In genomic region chr11:8080674-8081590, GRCh38 we compare ENCODE assay signal across 8 cellular contexts. TPM values are rescaled to one million over a fixed set of nuclear protein-coding genes. Genes with fewer than 3 reads are reported as not detected.
DNase-seq lines count a peak whose midpoint lies in the region; ATAC-seq and TF ChIP-seq lines count a peak whose summit lies in the region.

TUB (plus strand) TSS chr11:8081211; CDS start chr11:8081511, 300 bp downstream.

- under 1% methylated on average over 40 of the region's 104 CpGs for WGBS in SK-N-SH (ENCODE audit: low lambda C conversion rate)

- H4K20me1 ChIP-seq in SK-N-SH (ENCODE audit: insufficient read depth) = peaks cover 19% of the 10 kb centered on the region; the same call in 1 of the 2 replicates

- no peak for TF ChIP-seq CTCF in SK-N-SH (IDR thresholded peaks at IDR 0.05)

- CTCF ChIA-PET in SK-N-SH (lab: Yijun Ruan, JAX) = interaction anchor here (0.9 to 26.8 kb wide), 11 partner anchors 9 to 486 kb away, joined by 3 to 620 read pairs (median 7); no protein-coding TSS in a partner anchor
- CTCF ChIA-PET in naive thymus-derived CD4-positive, alpha-beta T cell (lab: Charles Lee) = no interaction called here

- peak within 1 kb of the TSS in 1 of 2 experiments; percentile 92; a peak in 2 of 4 replicates for H3K27ac ChIP-seq in SK-N-SH (ENCODE audit: low read depth in 2 of 2, low read length in 1 of 2)
- no peak within 1 kb of the TSS for H3K27ac ChIP-seq in naive thymus-derived CD4-positive, alpha-beta T cell (ENCODE audit: low read depth, low read length)

- peaks cover 0 to 6% (median 0%) of the 10 kb centered on the region in 11 donors for H3K9me3 Mint-ChIP-seq in naive thymus-derived CD4-positive, alpha-beta T cell

- TF ChIP-seq EP300 in SK-N-SH (IDR thresholded peaks at IDR 0.05; ENCODE audit: borderline replicate concordance in 1 of 2, low read depth in 1 of 2, low read length in 1 of 2) = no peak

- H3K27ac Mint-ChIP-seq in naive thymus-derived CD4-positive, alpha-beta T cell = no peak within 1 kb of the TSS

- H3K9me2 ChIP-seq in SK-N-SH = no peaks in the 10 kb centered on the region

- peak within 1 kb of the TSS; percentile 96 for H3K4me2 ChIP-seq in SK-N-SH

- H3K36me3 Mint-ChIP-seq in naive thymus-derived CD4-positive, alpha-beta T cell = no peaks in the 10 kb centered on the region

- H3K4me1 ChIP-seq in SK-N-SH (ENCODE audit: control insufficient read depth in 1 of 2, insufficient read depth in 2 of 2, low read depth in 1 of 2, low read length in 1 of 2) = peaks cover 18 to 52% of the 10 kb centered on the region in 2 experiments; a peak in 3 of 4 replicates
- no peaks in the 10 kb centered on the region for H3K4me1 ChIP-seq in naive thymus-derived CD4-positive, alpha-beta T cell (ENCODE audit: control insufficient read depth in 2 of 2, insufficient read depth in 2 of 2, low read length in 2 of 2)

- H3K9me3 ChIP-seq in SK-N-SH = no peaks in the 10 kb centered on the region
- H3K9me3 ChIP-seq in naive thymus-derived CD4-positive, alpha-beta T cell (ENCODE audit: control insufficient read depth in 2 of 3, low read length in 3 of 3) = no peaks in the 10 kb centered on the region

- peak within 1 kb of the TSS; percentile 67 to 73 for H3K4me3 ChIP-seq in SK-N-SH (ENCODE audit: low read depth in 2 of 2, low read length in 1 of 2)
- no peak within 1 kb of the TSS for H3K4me3 ChIP-seq in naive thymus-derived CD4-positive, alpha-beta T cell (ENCODE audit: low read length)

- peak within 1 kb of the TSS; percentile 70 for H2AFZ ChIP-seq in SK-N-SH (ENCODE audit: low read depth)

- H3K79me2 ChIP-seq in SK-N-SH (ENCODE audit: insufficient read depth) = no peaks in the 10 kb centered on the region

- H3F3A ChIP-seq in SK-N-SH (replicated peaks; ENCODE audit: insufficient read depth) = peaks cover 4% of the 10 kb centered on the region

- peak; percentile 7 for ATAC-seq in esophagus mucosa
- ATAC-seq in naive thymus-derived CD4-positive, alpha-beta T cell = peak; percentile 33

- peak within 1 kb of the TSS; percentile 68 for H3K9ac ChIP-seq in SK-N-SH

- DNase-seq in NCI-H2196 (lab: John Stamatoyannopoulos, UW; ENCODE audit: unreplicated experiment) (peak; percentile 58), NCI-H2196 treated with DMSO at 0.1 percent for 48 hours (lab: John Stamatoyannopoulos, UW; ENCODE audit: unreplicated experiment) (no peak), SK-N-SH (peak; percentile 97), NCI-H187 (lab: John Stamatoyannopoulos, UW) (no peak), HPDE6-E6E7 (ENCODE audit: extremely low spot score) (no peak), GOT3 (lab: John Stamatoyannopoulos, UW) (no peak)
- no peak for DNase-seq in naive thymus-derived CD4-positive, alpha-beta T cell

- no peak for TF ChIP-seq RAD21 in SK-N-SH (IDR thresholded peaks at IDR 0.05; ENCODE audit: low read length)

- peaks cover 47 to 68% (median 54%) of the 10 kb centered on the region in 5 donors for H3K27me3 Mint-ChIP-seq in naive thymus-derived CD4-positive, alpha-beta T cell

- H3K4me3 Mint-ChIP-seq in naive thymus-derived CD4-positive, alpha-beta T cell = peak within 1 kb of the TSS; percentile 47 to 82 (median 71)

- no peaks in the 10 kb centered on the region for H3K36me3 ChIP-seq in SK-N-SH (replicated peaks in 1 of 2; ENCODE audit: control insufficient read depth in 1 of 2, insufficient read depth in 2 of 2, low read length in 1 of 2)
- no peaks in the 10 kb centered on the region for H3K36me3 ChIP-seq in naive thymus-derived CD4-positive, alpha-beta T cell (ENCODE audit: control insufficient read depth in 2 of 3, insufficient read depth in 3 of 3, low read length in 3 of 3)

- peaks cover 0 to 10% (median 5%) of the 10 kb centered on the region in 7 donors for H3K4me1 Mint-ChIP-seq in naive thymus-derived CD4-positive, alpha-beta T cell

- POLR2A ChIA-PET in SK-N-SH (lab: Yijun Ruan, JAX) = interaction anchor here (0.9 to 2.4 kb wide), 3 partner anchors 12 to 48 kb away, joined by 3 to 13 read pairs (median 12); no protein-coding TSS in a partner anchor
- POLR2A ChIA-PET in naive thymus-derived CD4-positive, alpha-beta T cell (lab: Charles Lee) = no interaction called here

- H3K27me3 ChIP-seq in SK-N-SH (ENCODE audit: insufficient read depth) = no peaks in the 10 kb centered on the region
- H3K27me3 ChIP-seq in naive thymus-derived CD4-positive, alpha-beta T cell (ENCODE audit: control insufficient read depth in 2 of 2, insufficient read depth in 2 of 2, low read length in 2 of 2) = peaks cover 0 to 6% of the 10 kb centered on the region in 2 donors

- intact Hi-C loops in naive thymus-derived CD4-positive, alpha-beta T cell (cut with micrococcal nuclease) = no loop called here

TF ChIP-seq in SK-N-SH, 30 proteins besides CTCF, POLR2A, EP300 and RAD21:
- TF ChIP-seq RCOR1 (IDR thresholded peaks at IDR 0.05; ENCODE audit: low read length) = 0 out of 2 replicates have a peak, but pooled peaks have one; percentile 11
- TF ChIP-seq CHD2 (IDR thresholded peaks at IDR 0.05; ENCODE audit: low read length, partially characterized antibody) = no peak

RNA-seq across cellular contexts. Expression of gene TUB, which starts in this region (rescaled TPM):
- 11.3 and 16.9 TPM in 2 replicates for polyA plus RNA-seq in SK-N-SH (2012; rRNA removed)
- polyA plus RNA-seq in SK-N-SH (2012; cell fraction: cytosol; rRNA removed) = 7.1 and 10.0 TPM in 2 replicates
- 43.6 and 49.5 TPM in 2 replicates for polyA plus RNA-seq in SK-N-SH (2012; cell fraction: nucleus; rRNA removed)
- 1.00 TPM for total RNA-seq in esophagus mucosa
- under 1 TPM in 3 of 5 experiments, not detected in 2; 0.05 to 0.07 (median 0.05) TPM for total RNA-seq in naive thymus-derived CD4-positive, alpha-beta T cell
- under 1 TPM in 1 of 2 donors, not detected in 1; 0.12 TPM for polyA plus RNA-seq in naive thymus-derived CD4-positive, alpha-beta T cell

Comparison
In these comparisons a context has a peak if more than half of its experiments do, and no peak if none do; other contexts are left out.
1. RNA of gene TUB (polyA plus RNA-seq): 7.1 to 49.5 TPM in SK-N-SH; 0.12 TPM in naive thymus-derived CD4-positive, alpha-beta T cell; every median in the first group is over 4 times any median in the second.
2. DNase-seq: peak in NCI-H2196 (single experiment) and SK-N-SH (single experiment); none in NCI-H2196 treated with DMSO at 0.1 percent for 48 hours (single experiment), naive thymus-derived CD4-positive, alpha-beta T cell (0 of 9), NCI-H187 (0 of 2), HPDE6-E6E7 (single experiment) and GOT3 (single experiment).
3. Peak in ATAC-seq in esophagus mucosa; RNA of the gene not detected or under 1 TPM.
4. Peak in ATAC-seq in naive thymus-derived CD4-positive, alpha-beta T cell; RNA of the gene not detected or under 1 TPM.